In the genomic region with DNA sequence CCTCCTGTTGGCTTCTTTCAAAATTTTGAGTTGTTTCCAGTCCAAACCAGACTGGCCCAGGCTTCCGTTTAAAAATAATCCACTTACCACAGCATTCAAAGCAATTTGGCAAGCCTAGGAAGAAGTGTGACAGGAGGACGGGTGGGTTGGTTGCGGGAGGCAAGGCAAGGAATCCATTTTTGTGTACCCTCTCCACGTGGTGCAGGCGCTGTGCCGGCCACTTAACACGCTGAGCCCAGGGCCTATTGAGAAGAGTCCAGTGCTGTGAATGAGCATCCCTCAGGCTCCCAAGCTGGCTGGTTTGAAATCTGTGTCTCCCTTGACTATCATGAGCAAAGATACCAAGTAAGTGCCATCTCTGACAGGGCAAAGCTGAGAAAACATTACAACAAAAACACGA, we compare ENCODE assay signal across 29 cellular contexts.
"Had no signal": no experiment of that assay in that cellular context is flagged by ENCODE, and none has a peak within 500 bp of the region (broad histone marks: within the 10 kb centered on the region; RNA-seq: fewer than 3 reads in every experiment).

No MANE protein-coding gene starts in this region.

- H3K4me3 ChIP-seq: K562 had no signal

- H3K4me3 Mint-ChIP-seq: activated CD4-positive, alpha-beta memory T cell treated with anti-CD3 and anti-CD28 coated beads, Interleukin-2, amount 10 ng/mL, durations not matched to agents 7 days and 5 days; activated CD8-positive, alpha-beta memory T cell treated with anti-CD3 and anti-CD28 coated beads, Interleukin-2, amount 10 ng/mL, durations not matched to agents 7 days and 5 days; activated naive CD4-positive, alpha-beta T cell treated with anti-CD3 and anti-CD28 coated beads, Interleukin-2, amount 10 ng/mL, durations not matched to agents 7 days and 5 days; activated naive CD8-positive, alpha-beta T cell; activated naive CD8-positive, alpha-beta T cell treated with anti-CD3 and anti-CD28 coated beads, Interleukin-2, amount 50 U/mL, for 24 hours; brain; T-cell; T-helper 17 cell had no signal

- H3K27ac Mint-ChIP-seq: activated CD4-positive, alpha-beta memory T cell treated with anti-CD3 and anti-CD28 coated beads, Interleukin-2, amount 10 ng/mL, durations not matched to agents 7 days and 5 days; activated CD8-positive, alpha-beta memory T cell treated with anti-CD3 and anti-CD28 coated beads, Interleukin-2, amount 10 ng/mL, durations not matched to agents 7 days and 5 days; activated naive CD4-positive, alpha-beta T cell treated with anti-CD3 and anti-CD28 coated beads, Interleukin-2, amount 10 ng/mL, durations not matched to agents 7 days and 5 days; activated naive CD8-positive, alpha-beta T cell; activated naive CD8-positive, alpha-beta T cell treated with anti-CD3 and anti-CD28 coated beads, Interleukin-2, amount 50 U/mL, for 24 hours; T-cell; T-helper 17 cell had no signal

- H3K36me3 Mint-ChIP-seq: activated CD8-positive, alpha-beta memory T cell treated with anti-CD3 and anti-CD28 coated beads, Interleukin-2, amount 10 ng/mL, durations not matched to agents 7 days and 5 days; activated naive CD4-positive, alpha-beta T cell treated with anti-CD3 and anti-CD28 coated beads, Interleukin-2, amount 10 ng/mL, durations not matched to agents 7 days and 5 days; activated naive CD8-positive, alpha-beta T cell; brain; T-cell had no signal

- H3K27ac ChIP-seq: WERI-Rb-1 had no signal

- H3K36me3 ChIP-seq: WERI-Rb-1 had no signal

- H3K9me3 Mint-ChIP-seq: activated CD4-positive, alpha-beta memory T cell treated with anti-CD3 and anti-CD28 coated beads, Interleukin-2, amount 10 ng/mL, durations not matched to agents 7 days and 5 days; activated naive CD8-positive, alpha-beta T cell treated with anti-CD3 and anti-CD28 coated beads, Interleukin-2, amount 50 U/mL, for 24 hours; brain had no signal

- H3K4me1 Mint-ChIP-seq: activated CD4-positive, alpha-beta memory T cell treated with anti-CD3 and anti-CD28 coated beads, Interleukin-2, amount 10 ng/mL, durations not matched to agents 7 days and 5 days; activated CD8-positive, alpha-beta memory T cell treated with anti-CD3 and anti-CD28 coated beads, Interleukin-2, amount 10 ng/mL, durations not matched to agents 7 days and 5 days; activated naive CD4-positive, alpha-beta T cell treated with anti-CD3 and anti-CD28 coated beads, Interleukin-2, amount 10 ng/mL, durations not matched to agents 7 days and 5 days; activated naive CD8-positive, alpha-beta T cell treated with anti-CD3 and anti-CD28 coated beads, Interleukin-2, amount 50 U/mL, for 24 hours; T-cell; T-helper 17 cell had no signal

- DNase-seq: activated CD4-positive, alpha-beta memory T cell treated with anti-CD3 and anti-CD28 coated beads, Interleukin-2, amount 10 ng/mL, durations not matched to agents 7 days and 5 days; activated CD4-positive, alpha-beta T cell treated with anti-CD3 and anti-CD28 coated beads for 1 hour; activated CD4-positive, alpha-beta T cell treated with anti-CD3 and anti-CD28 coated beads for 48 hours; activated CD4-positive, CD25-positive, alpha-beta regulatory T cell; activated CD8-positive, alpha-beta memory T cell treated with anti-CD3 and anti-CD28 coated beads for 24 hours; activated CD8-positive, alpha-beta memory T cell treated with anti-CD3 and anti-CD28 coated beads, Interleukin-2, amount 10 ng/mL, durations not matched to agents 7 days and 5 days; activated CD8-positive, alpha-beta memory T cell treated with anti-CD3 and anti-CD28 coated beads, Interleukin-2, amount 50 U/mL, for 48 hours; activated effector memory CD4-positive, alpha-beta T cell treated with Interleukin-2 at 50 U/mL for 16 hours; activated naive CD4-positive, alpha-beta T cell treated with anti-CD3 and anti-CD28 coated beads, Interleukin-2, amount 10 ng/mL, durations not matched to agents 7 days and 5 days; activated naive CD8-positive, alpha-beta T cell treated with anti-CD3 and anti-CD28 coated beads, Interleukin-2, amount 50 U/mL, for 24 hours; activated T-cell treated with anti-CD3 and anti-CD28 coated beads, Interleukin-2, amount 50 U/mL, for 48 hours; anterior cingulate cortex; central memory CD4-positive, alpha-beta T cell; NCI-H1105; NCI-H1417 treated with DMSO at 0.1 percent for 48 hours; NCI-H187 treated with DMSO at 0.1 percent for 48 hours; NCI-H2081 treated with DMSO at 0.1 percent for 48 hours; NCI-H2171; NCI-H510A; NCI-H526 treated with DMSO at 0.1 percent for 48 hours; NCI-H774; SIG-M5; T-cell; T-helper 17 cell; T-helper 9 cell; WERI-Rb-1 had no signal

- H3K27me3 Mint-ChIP-seq: activated CD4-positive, alpha-beta memory T cell treated with anti-CD3 and anti-CD28 coated beads, Interleukin-2, amount 10 ng/mL, durations not matched to agents 7 days and 5 days; activated CD8-positive, alpha-beta memory T cell treated with anti-CD3 and anti-CD28 coated beads, Interleukin-2, amount 10 ng/mL, durations not matched to agents 7 days and 5 days; activated naive CD4-positive, alpha-beta T cell treated with anti-CD3 and anti-CD28 coated beads, Interleukin-2, amount 10 ng/mL, durations not matched to agents 7 days and 5 days; activated naive CD8-positive, alpha-beta T cell treated with anti-CD3 and anti-CD28 coated beads, Interleukin-2, amount 50 U/mL, for 24 hours; brain; T-helper 17 cell had no signal
